ENCODE assay signal across 22 cellular contexts in genomic region chr16:72658888-72659717, GRCh38.
DNase-seq lines count a peak whose midpoint lies in the region; ATAC-seq, FAIRE-seq and TF ChIP-seq lines count a peak whose summit lies in the region.
"Had no signal": no experiment of that assay in that cellular context is flagged by ENCODE, and none has a peak within 500 bp of the region (broad histone marks: within the 10 kb centered on the region; RNA-seq: fewer than 3 reads in every experiment).

No MANE protein-coding gene starts in this region.

- no peak overlapping the region for H3K4ac ChIP-seq in mesenchymal stem cell (ENCODE audit: low read depth in 1 of 2, low read length in 2 of 2)

- no peak for TF ChIP-seq POLR2A in GM12878 (IDR thresholded peaks at IDR 0.05; ENCODE audit: low read depth, low read length)

- H3K79me1 ChIP-seq in mesenchymal stem cell (replicated peaks; ENCODE audit: low read length, poor library complexity, severe bottlenecking): peaks cover 6% of the 10 kb centered on the region

- intact Hi-C loops in GM12878 (cut with micrococcal nuclease; ENCODE audit: unreplicated experiment) (loop anchor here (5.0 kb wide), 1 partner anchor 67 kb away; no protein-coding TSS in a partner anchor), PC-9 (cut with micrococcal nuclease; ENCODE audit: unreplicated experiment) (no loop called here)

- no peak overlapping the region for H4K91ac ChIP-seq in mesenchymal stem cell (ENCODE audit: low read length)

- H3F3A ChIP-seq in Loucy (ENCODE audit: low read depth): no peaks in the 10 kb centered on the region
- no peaks in the 10 kb centered on the region for H3F3A ChIP-seq in PC-9 (ENCODE audit: insufficient read depth, low read depth)

- ATAC-seq in GM12878 (peak; percentile 36), GM18873 (IDR thresholded peaks at IDR 0.05; ENCODE audit: low FRiP score, unreplicated experiment) (no peak), HG02852 (IDR thresholded peaks at IDR 0.05; ENCODE audit: unreplicated experiment) (no peak)
- ATAC-seq: HCT116, left cardiac atrium, psoas muscle had no signal

- TF ChIP-seq CTCF in GM12865 (IDR thresholded peaks at IDR 0.05; ENCODE audit: insufficient read depth, low read depth, low read length, missing control alignments): no peak
- TF ChIP-seq CTCF in Loucy (conservative IDR thresholded peaks at IDR 0.05; ENCODE audit: low read length): no peak
- TF ChIP-seq CTCF in GM12878 (IDR thresholded peaks at IDR 0.05 in 2 of 3, conservative IDR thresholded peaks at IDR 0.05 in 1 of 3; ENCODE audit: control insufficient read depth in 2 of 3, extremely low read depth in 1 of 3, insufficient read depth in 1 of 3, low read depth in 3 of 3, low read length in 3 of 3): no peak
- no peak for TF ChIP-seq CTCF in PC-9 (conservative IDR thresholded peaks at IDR 0.05)

- H3K9me2 ChIP-seq in Loucy (replicated peaks; ENCODE audit: low read depth, low read length): no peaks in the 10 kb centered on the region
- H3K9me2 ChIP-seq in PC-9 (ENCODE audit: insufficient read depth): no peaks in the 10 kb centered on the region

- H3K4me3 ChIP-seq in GM12865 (ENCODE audit: low read depth, low read length): no peak overlapping the region
- no peak overlapping the region for H3K4me3 ChIP-seq in Loucy (ENCODE audit: low read length, poor library complexity, severe bottlenecking)
- no peak overlapping the region for H3K4me3 ChIP-seq in GM12878
- no peak overlapping the region for H3K4me3 ChIP-seq in mesenchymal stem cell (ENCODE audit: insufficient read depth in 1 of 2, low read depth in 1 of 2, low read length in 2 of 2)
- H3K4me3 ChIP-seq in PC-9: no peak overlapping the region
- H3K4me3 ChIP-seq: psoas muscle, stomach, tibial artery had no signal

- H4K8ac ChIP-seq in mesenchymal stem cell (ENCODE audit: low read length): no peak overlapping the region

- H4K20me1 ChIP-seq in Loucy (ENCODE audit: insufficient read depth, low read length, poor library complexity, severe bottlenecking) (no peaks in the 10 kb centered on the region), GM12878 (ENCODE audit: control insufficient read depth, insufficient read depth) (no peaks in the 10 kb centered on the region), PC-9 (ENCODE audit: insufficient read depth) (no peaks in the 10 kb centered on the region)

- FAIRE-seq in GM12878 (lab: Jason Lieb, UNC): no peak

- H3K9ac ChIP-seq in Loucy (ENCODE audit: low read depth, low read length, poor library complexity, severe bottlenecking) (no peak overlapping the region), GM12878 (ENCODE audit: control insufficient read depth, insufficient read depth, low read length) (no peak overlapping the region), mesenchymal stem cell (ENCODE audit: low read length) (no peak overlapping the region)

- in situ Hi-C loops in GM12878 (cut with MboI): no loop called here

- H3K4me1 ChIP-seq in Loucy (ENCODE audit: insufficient read depth, low read length, poor library complexity, severe bottlenecking) (peaks cover 33% of the 10 kb centered on the region), GM12878 (ENCODE audit: control insufficient read depth, insufficient read depth, low read length) (peaks cover 24% of the 10 kb centered on the region), mesenchymal stem cell (ENCODE audit: control insufficient read depth, insufficient read depth, low read depth, low read length) (no peaks in the 10 kb centered on the region), PC-9 (replicated peaks; ENCODE audit: insufficient read depth) (0 out of 2 replicates have a peak, but pooled peaks cover 5% of the 10 kb centered on the region)

- no peak overlapping the region for H2BK15ac ChIP-seq in mesenchymal stem cell (ENCODE audit: low read depth, poor library complexity, severe bottlenecking)

- H2BK5ac ChIP-seq in mesenchymal stem cell (ENCODE audit: low read depth, low read length, poor library complexity, severe bottlenecking): no peak overlapping the region

- TF ChIP-seq RAD21 in GM12878 (IDR thresholded peaks at IDR 0.05; ENCODE audit: insufficient read depth, low read depth, low read length): no peak

- H3K36me3 ChIP-seq in Loucy (ENCODE audit: insufficient read depth, low read length) (no peaks in the 10 kb centered on the region), GM12878 (ENCODE audit: control insufficient read depth in 2 of 2, insufficient read depth in 2 of 2, low read length in 1 of 2) (no peaks in the 10 kb centered on the region), mesenchymal stem cell (ENCODE audit: control insufficient read depth in 1 of 2, insufficient read depth in 2 of 2, low read depth in 1 of 2, low read length in 2 of 2) (no peaks in the 10 kb centered on the region), PC-9 (ENCODE audit: low read depth) (no peaks in the 10 kb centered on the region)
- H3K36me3 ChIP-seq: stomach, tibial artery had no signal

- H2BK12ac ChIP-seq in mesenchymal stem cell (ENCODE audit: low read length in 2 of 2): no peak overlapping the region

- H2AK5ac ChIP-seq in mesenchymal stem cell (ENCODE audit: low read length, severe bottlenecking): no peak overlapping the region

- no peak overlapping the region for H3K23ac ChIP-seq in mesenchymal stem cell (ENCODE audit: low read length in 2 of 2)

- H2BK120ac ChIP-seq in mesenchymal stem cell (ENCODE audit: low read depth, low read length): no peak overlapping the region

- RAD21 ChIA-PET in GM12878 (lab: Charles Lee; ENCODE audit: unreplicated experiment): interaction anchor here (0.6 to 2.5 kb wide), 14 partner anchors 9 to 204 kb away, joined by 3 to 21 read pairs (median 4); no protein-coding TSS in a partner anchor

- BruUV-seq in GM12878 (replicated peaks; lab: Mats Ljungman, UMichigan) (no TSS peak), PC-9 (replicated peaks; lab: Mats Ljungman, UMichigan) (no TSS peak)

- H3K79me2 ChIP-seq in Loucy (ENCODE audit: insufficient read depth, low read length) (peaks cover 28% of the 10 kb centered on the region), GM12878 (ENCODE audit: control insufficient read depth, insufficient read depth, low read length) (peaks cover 27% of the 10 kb centered on the region), PC-9 (ENCODE audit: low read depth) (no peaks in the 10 kb centered on the region)

- no peak overlapping the region for H3K14ac ChIP-seq in mesenchymal stem cell (ENCODE audit: low read length in 2 of 2)

- H2AFZ ChIP-seq in Loucy (ENCODE audit: low read length) (no peak overlapping the region), GM12878 (ENCODE audit: control insufficient read depth, low read depth, low read length) (no peak overlapping the region), mesenchymal stem cell (ENCODE audit: low read depth, low read length) (no peak overlapping the region), PC-9 (no peak overlapping the region)

- no peak for TF ChIP-seq EP300 in GM12878 (IDR thresholded peaks at IDR 0.05; ENCODE audit: borderline replicate concordance in 1 of 2, control insufficient read depth in 1 of 2, low read depth in 2 of 2, low read length in 2 of 2)

- H3K27me3 ChIP-seq in Loucy (ENCODE audit: insufficient read depth, low read length, poor library complexity, severe bottlenecking): no peaks in the 10 kb centered on the region
- H3K27me3 ChIP-seq in GM12878 (replicated peaks in 1 of 2; ENCODE audit: control insufficient read depth in 2 of 2, insufficient read depth in 2 of 2, low read length in 1 of 2): no peaks in the 10 kb centered on the region
- no peaks in the 10 kb centered on the region for H3K27me3 ChIP-seq in mesenchymal stem cell (ENCODE audit: control insufficient read depth in 1 of 2, insufficient read depth in 1 of 2, low read length in 2 of 2)
- no peaks in the 10 kb centered on the region for H3K27me3 ChIP-seq in PC-9 (ENCODE audit: insufficient read depth, low read depth)
- H3K27me3 ChIP-seq: stomach, tibial artery had no signal

- H3K9me3 ChIP-seq in Loucy (ENCODE audit: insufficient read depth, low read depth, low read length): no peaks in the 10 kb centered on the region
- H3K9me3 ChIP-seq in GM12878 (replicated peaks; ENCODE audit: control insufficient read depth, insufficient read depth, low read length): peaks cover 12% of the 10 kb centered on the region; the same call in 2 of the 3 replicates
- peaks cover 4% of the 10 kb centered on the region for H3K9me3 ChIP-seq in mesenchymal stem cell (ENCODE audit: control insufficient read depth, low read length)
- no peaks in the 10 kb centered on the region for H3K9me3 ChIP-seq in PC-9 (ENCODE audit: insufficient read depth, low read depth)
- H3K9me3 ChIP-seq: psoas muscle, stomach, tibial artery had no signal

- H3K4me2 ChIP-seq in Loucy (ENCODE audit: low read depth, low read length, poor library complexity, severe bottlenecking): peak overlapping the region; percentile 33
- H3K4me2 ChIP-seq in GM12878 (ENCODE audit: control insufficient read depth, insufficient read depth): peak overlapping the region; percentile 75
- no peak overlapping the region for H3K4me2 ChIP-seq in mesenchymal stem cell (ENCODE audit: low read length, poor library complexity, severe bottlenecking)
- no peak overlapping the region for H3K4me2 ChIP-seq in PC-9

- H3K18ac ChIP-seq in mesenchymal stem cell (ENCODE audit: low read depth in 1 of 2, low read length in 2 of 2): no peak overlapping the region

- H3K27ac ChIP-seq in GM12878 (ENCODE audit: control insufficient read depth, insufficient read depth): peak overlapping the region; percentile 58; the same call in 1 of the 2 replicates
- H3K27ac ChIP-seq in mesenchymal stem cell (ENCODE audit: low read length, poor library complexity, severe bottlenecking): no peak overlapping the region
- H3K27ac ChIP-seq in PC-9: no peak overlapping the region
- H3K27ac ChIP-seq: psoas muscle, stomach, tibial artery had no signal

- SMC1A ChIA-PET in GM12878 (lab: Charles Lee; ENCODE audit: uncharacterized antibody, unreplicated experiment): interaction anchor here (0.9 to 2.3 kb wide), 11 partner anchors 10 to 159 kb away, joined by 3 to 13 read pairs (median 5); no protein-coding TSS in a partner anchor

- DNase-seq in GM12865 (ENCODE audit: low read depth): peak; percentile 44
- no peak for DNase-seq in GM12878 (ENCODE audit: low read depth, low spot score)
- peak; percentile 11 for DNase-seq in mesenchymal stem cell
- DNase-seq in PC-9: no peak
- DNase-seq: activated CD4-positive, alpha-beta T cell treated with anti-CD3 and anti-CD28 coated beads, Interleukin-2, amount 10 ng/mL, durations not matched to agents 7 days and 5 days; activated naive CD4-positive, alpha-beta T cell treated with Interleukin-2 at 50 U/mL for 16 hours; activated T-cell treated with anti-CD3 and anti-CD28 coated beads, Interleukin-2, amount 50 U/mL, for 48 hours; CD4-positive, alpha-beta T cell; dermis blood vessel endothelial cell; head of caudate nucleus; left cardiac atrium; NCI-H1436; NCI-H2107; NCI-H510A treated with DMSO at 0.1 percent for 48 hours; psoas muscle; RPMI8226; stomach; tibial artery had no signal

- POLR2A ChIA-PET in GM12878 (lab: Charles Lee) (interaction anchor here (0.6 to 1.4 kb wide), 3 partner anchors 14 to 1384 kb away, joined by 3 read pairs; no protein-coding TSS in a partner anchor), PC-9 (lab: Charles Lee; ENCODE audit: unreplicated experiment) (no interaction called here)

- CTCF ChIA-PET in GM12878 (lab: Yijun Ruan, JAX) (interaction anchor here (0.7 to 2.1 kb wide), 8 partner anchors 9 to 174 kb away, joined by 3 to 15 read pairs (median 4); no protein-coding TSS in a partner anchor), PC-9 (lab: Charles Lee) (no interaction called here)

- 64% methylated on average over 5 of the region's 5 CpGs for WGBS in GM12878 (ENCODE audit: insufficient coverage, insufficient replicate concordance, low lambda C conversion rate, missing lambda C conversion rate)
- WGBS in mesenchymal stem cell: 93% methylated on average over 3 of the region's 5 CpGs

Comparison
In these comparisons a context has a peak if more than half of its experiments do, and no peak if none do; other contexts are left out.
1. DNase-seq: peak in GM12865 (single experiment) and mesenchymal stem cell (single experiment); none in GM12878 (single experiment) and PC-9 (0 of 2).
2. H3K4me2 ChIP-seq: peak in Loucy (single experiment) and GM12878 (single experiment); none in mesenchymal stem cell (single experiment) and PC-9 (single experiment).